22 cellular contexts compared by ENCODE assay signal in genomic region chr15:25065286-25065685, GRCh38.
"Had no signal": no experiment of that assay in that cellular context is flagged by ENCODE, and none has a peak within 500 bp of the region (broad histone marks: within the 10 kb centered on the region; RNA-seq: fewer than 3 reads in every experiment).

No MANE protein-coding gene starts in this region.

- H3K27me3 ChIP-seq: hepatocyte, neutrophil, pancreas, tibial nerve had no signal

- H3K4me1 ChIP-seq: pancreas, tibial nerve had no signal

- H3K4me3 ChIP-seq: hepatocyte, pancreas, tibial nerve had no signal

- H3K27ac ChIP-seq: hepatocyte, neutrophil, pancreas, tibial nerve had no signal

- DNase-seq: activated CD8-positive, alpha-beta memory T cell treated with anti-CD3 and anti-CD28 coated beads for 24 hours; activated CD8-positive, alpha-beta memory T cell treated with anti-CD3 and anti-CD28 coated beads, Interleukin-2, amount 50 U/mL, for 4 hours; activated naive CD4-positive, alpha-beta T cell treated with Interleukin-2 at 50 U/mL for 16 hours; activated naive CD8-positive, alpha-beta T cell treated with anti-CD3 and anti-CD28 coated beads for 36 hours; activated T-cell treated with anti-CD3 and anti-CD28 coated beads, Interleukin-2, amount 50 U/mL, for 4 hours; amniotic stem cell; cerebellar nuclear complex; foreskin melanocyte; mesenchymal stem cell; stimulated activated CD4-positive, alpha-beta T cell treated with anti-CD3 and anti-CD28 coated beads, Interleukin-4, amount 100 ng/mL, for 4 hours; stimulated activated naive CD8-positive, alpha-beta T cell treated with anti-CD3 and anti-CD28 coated beads, Interleukin-15, Interleukin-2, amounts not matched to agents 100 U/mL and 50 U/mL, for 24 hours; substantia nigra; T1000 had no signal

- H3K27ac Mint-ChIP-seq: activated naive CD8-positive, alpha-beta T cell treated with anti-CD3 and anti-CD28 coated beads for 36 hours; activated T-helper 2 cell treated with anti-CD3 and anti-CD28 coated beads, Interferon-gamma antibody, Interleukin-2, Interleukin-4, amounts not matched to agents 10 μg/mL and 5 μg/mL and 100 μg/mL, durations not matched to agents 14 hours and 24 hours and 36 hours; nephron; WTC11 had no signal

- H3K4me2 ChIP-seq: hepatocyte had no signal

- ATAC-seq: activated T-cell treated with anti-CD3 and anti-CD28 coated beads, Interleukin-2, amount 50 U/mL, for 4 hours; esophagus mucosa; pancreas; sciatic nerve; stimulated activated naive CD8-positive, alpha-beta T cell treated with anti-CD3 and anti-CD28 coated beads, Interleukin-15, Interleukin-2, amounts not matched to agents 100 U/mL and 50 U/mL, for 24 hours; WTC11 had no signal

- H3K4me1 Mint-ChIP-seq: activated naive CD8-positive, alpha-beta T cell treated with anti-CD3 and anti-CD28 coated beads for 36 hours; nephron; WTC11 had no signal

- H3K27me3 Mint-ChIP-seq: activated naive CD8-positive, alpha-beta T cell treated with anti-CD3 and anti-CD28 coated beads for 36 hours had no signal

- H3K36me3 ChIP-seq: neutrophil had no signal

- H3K4me3 Mint-ChIP-seq: activated naive CD8-positive, alpha-beta T cell treated with anti-CD3 and anti-CD28 coated beads for 36 hours; activated T-cell treated with anti-CD3 and anti-CD28 coated beads, Interleukin-2, amount 50 U/mL, for 4 hours; nephron; WTC11 had no signal
